Comparison of ENCODE assay signal across 8 cellular contexts in genomic region chr12:124379938-124380754, GRCh38.
DNase-seq lines count a peak whose midpoint lies in the region; ATAC-seq and TF ChIP-seq lines count a peak whose summit lies in the region.

No MANE protein-coding gene starts in this region.

- ATAC-seq in stimulated activated naive CD8-positive, alpha-beta T cell treated with anti-CD3 and anti-CD28 coated beads, Interleukin-15, amount 100 ng/mL, for 72 hours, result no peak
- no peak for ATAC-seq in HG03342 (IDR thresholded peaks at IDR 0.05; ENCODE audit: unreplicated experiment)

- peak overlapping the region; percentile 53 for H3K27ac ChIP-seq in SJCRH30
- H3K27ac ChIP-seq in fibroblast of lung (ENCODE audit: insufficient read depth, low read length), result peak overlapping the region; percentile 91
- no peak overlapping the region for H3K27ac ChIP-seq in neuronal stem cell (replicated peaks; ENCODE audit: low read length)

- H3K9ac ChIP-seq in fibroblast of lung (ENCODE audit: insufficient read depth, low read length) (peak overlapping the region; percentile 72), neuronal stem cell (ENCODE audit: low read depth, low read length, poor library complexity) (peak overlapping the region; percentile 61)

- no peak overlapping the region for H3K14ac ChIP-seq in neuronal stem cell (ENCODE audit: low read length)

- peaks cover 43% of the 10 kb centered on the region for H3K79me2 ChIP-seq in fibroblast of lung (ENCODE audit: control insufficient read depth, insufficient read depth, low read length)

- H3K27ac Mint-ChIP-seq in stimulated activated naive CD8-positive, alpha-beta T cell treated with anti-CD3 and anti-CD28 coated beads, Interleukin-15, amount 100 ng/mL, for 72 hours, result no peak overlapping the region

- H4K20me1 ChIP-seq in fibroblast of lung (ENCODE audit: control insufficient read depth, extremely low read depth, insufficient read depth, low read length), result no peaks in the 10 kb centered on the region

- TF ChIP-seq CTCF in AG09319 (IDR thresholded peaks at IDR 0.05; ENCODE audit: low read depth, low read length), result peak; percentile 65
- TF ChIP-seq CTCF in fibroblast of lung (conservative IDR thresholded peaks at IDR 0.05 in 1 of 2, IDR thresholded peaks at IDR 0.05 in 1 of 2; ENCODE audit: low read depth in 1 of 2, low read length in 2 of 2), result peak; percentile 56 to 71

- no peak overlapping the region for H2BK12ac ChIP-seq in neuronal stem cell (ENCODE audit: low read length)

- no peak overlapping the region for H4K8ac ChIP-seq in neuronal stem cell (ENCODE audit: low read depth, low read length)

- H3K4me3 Mint-ChIP-seq in stimulated activated naive CD8-positive, alpha-beta T cell treated with anti-CD3 and anti-CD28 coated beads, Interleukin-15, amount 100 ng/mL, for 72 hours, result no peak overlapping the region

- no peaks in the 10 kb centered on the region for H3K9me3 Mint-ChIP-seq in stimulated activated naive CD8-positive, alpha-beta T cell treated with anti-CD3 and anti-CD28 coated beads, Interleukin-15, amount 100 ng/mL, for 72 hours

- H2BK15ac ChIP-seq in neuronal stem cell (ENCODE audit: low read length), result no peak overlapping the region

- H2BK120ac ChIP-seq in neuronal stem cell (ENCODE audit: low read depth, low read length), result no peak overlapping the region

- no peaks in the 10 kb centered on the region for H3K27me3 Mint-ChIP-seq in stimulated activated naive CD8-positive, alpha-beta T cell treated with anti-CD3 and anti-CD28 coated beads, Interleukin-15, amount 100 ng/mL, for 72 hours

- no peak overlapping the region for H2AK5ac ChIP-seq in neuronal stem cell (ENCODE audit: low read depth, low read length)

- H3K4ac ChIP-seq in neuronal stem cell (ENCODE audit: low read length), result no peak overlapping the region

- H3K9me3 ChIP-seq in SJCRH30 (replicated peaks) (no peaks in the 10 kb centered on the region), fibroblast of lung (ENCODE audit: control insufficient read depth, insufficient read depth, low read depth, low read length) (no peaks in the 10 kb centered on the region), neuronal stem cell (replicated peaks in 1 of 2; ENCODE audit: control insufficient read depth in 2 of 2, insufficient read depth in 1 of 2, low read depth in 1 of 2, low read length in 2 of 2) (no peaks in the 10 kb centered on the region)

- H2AFZ ChIP-seq in fibroblast of lung (ENCODE audit: low read length) (no peak overlapping the region), neuronal stem cell (ENCODE audit: low read length) (no peak overlapping the region)

- H3K36me3 ChIP-seq in SJCRH30 (peaks cover 75% of the 10 kb centered on the region), fibroblast of lung (ENCODE audit: control insufficient read depth, insufficient read depth, low read length) (peaks cover 34% of the 10 kb centered on the region), neuronal stem cell (replicated peaks in 1 of 2; ENCODE audit: control insufficient read depth in 2 of 2, insufficient read depth in 2 of 2, low read length in 2 of 2) (peaks cover 13 to 51% of the 10 kb centered on the region in 2 donors)

- H3K27me3 ChIP-seq in SJCRH30, result no peaks in the 10 kb centered on the region
- no peaks in the 10 kb centered on the region for H3K27me3 ChIP-seq in fibroblast of lung (ENCODE audit: control insufficient read depth, insufficient read depth, low read length)
- H3K27me3 ChIP-seq in neuronal stem cell (ENCODE audit: control insufficient read depth in 3 of 3, insufficient read depth in 3 of 3, low read depth in 1 of 3, low read length in 3 of 3), result no peaks in the 10 kb centered on the region

- H3K4me1 ChIP-seq in SJCRH30 (peaks cover 3% of the 10 kb centered on the region; the same call in 1 of the 2 replicates), fibroblast of lung (ENCODE audit: control insufficient read depth, extremely low read depth, insufficient read depth, low read length) (peaks cover 41% of the 10 kb centered on the region), neuronal stem cell (ENCODE audit: control insufficient read depth in 2 of 2, insufficient read depth in 1 of 2, low read depth in 1 of 2, low read length in 2 of 2) (peaks cover 0 to 2% of the 10 kb centered on the region in 2 donors)

- H3K4me3 ChIP-seq in SJCRH30, result no peak overlapping the region
- H3K4me3 ChIP-seq in fibroblast of lung (replicated peaks in 1 of 4; ENCODE audit: control extremely low read depth in 1 of 4, insufficient read depth in 1 of 4, low read depth in 3 of 4, low read length in 4 of 4), result no peak overlapping the region
- no peak overlapping the region for H3K4me3 ChIP-seq in neuronal stem cell (ENCODE audit: low read length in 2 of 2)

- no CpG with 5 or more reads among the region's 31 CpGs for WGBS in neuronal stem cell (ENCODE audit: extremely low coverage in 2 of 2, insufficient read length in 2 of 2, insufficient replicate concordance in 1 of 2), 2 donors

- no peak overlapping the region for H2BK5ac ChIP-seq in neuronal stem cell (ENCODE audit: low read length)

- peak overlapping the region; percentile 53 for H3K18ac ChIP-seq in neuronal stem cell (ENCODE audit: low read length)

- no peak overlapping the region for H4K91ac ChIP-seq in neuronal stem cell (ENCODE audit: low read depth, low read length, poor library complexity)

- peak overlapping the region; percentile 70 for H3K4me2 ChIP-seq in fibroblast of lung (ENCODE audit: extremely low read depth, insufficient read depth, low read length)
- no peak overlapping the region for H3K4me2 ChIP-seq in neuronal stem cell (ENCODE audit: insufficient read depth, low read length, poor library complexity, severe bottlenecking)

- H3K23ac ChIP-seq in neuronal stem cell (ENCODE audit: low read depth, low read length, poor library complexity), result no peak overlapping the region

- H3K4me1 Mint-ChIP-seq in stimulated activated naive CD8-positive, alpha-beta T cell treated with anti-CD3 and anti-CD28 coated beads, Interleukin-15, amount 100 ng/mL, for 72 hours, result no peaks in the 10 kb centered on the region

- peaks cover 3% of the 10 kb centered on the region for H3K79me1 ChIP-seq in neuronal stem cell (ENCODE audit: low read depth, low read length)

- DNase-seq in AG09319 (ENCODE audit: extremely low read depth, low read depth), result peak; percentile 57
- peak; percentile 41 to 54 for DNase-seq in SJCRH30
- DNase-seq in fibroblast of lung (ENCODE audit: low read depth in 2 of 2), result peak; percentile 89 to 94
- no peak for DNase-seq in neuronal stem cell (ENCODE audit: low spot score)
- no peak for DNase-seq in DMS53 (lab: John Stamatoyannopoulos, UW)
- DNase-seq in stimulated activated naive CD8-positive, alpha-beta T cell treated with anti-CD3 and anti-CD28 coated beads, Interleukin-15, amount 100 ng/mL, for 72 hours, result no peak
- no peak for DNase-seq in NCI-H146 treated with DMSO at 0.1 percent for 48 hours (lab: John Stamatoyannopoulos, UW; ENCODE audit: unreplicated experiment)

Comparison
In these comparisons a context has a peak if more than half of its experiments do, and no peak if none do; other contexts are left out.
1. DNase-seq: peak in AG09319 (single experiment), SJCRH30 (2 of 2) and fibroblast of lung (2 of 2); none in neuronal stem cell (single experiment), DMS53 (single experiment), stimulated activated naive CD8-positive, alpha-beta T cell treated with anti-CD3 and anti-CD28 coated beads, Interleukin-15, amount 100 ng/mL, for 72 hours (0 of 2) and NCI-H146 treated with DMSO at 0.1 percent for 48 hours (single experiment).